ENCODE assay signal across 28 cellular contexts in genomic region chr7:151815419-151815818, GRCh38.
"Had no signal": no experiment of that assay in that cellular context is flagged by ENCODE, and none has a peak within 500 bp of the region (broad histone marks: within the 10 kb centered on the region; RNA-seq: fewer than 3 reads in every experiment).

No MANE protein-coding gene starts in this region.

- H3K9me3 ChIP-seq: right atrium auricular region, thoracic aorta, vagina had no signal

- H3K4me3 Mint-ChIP-seq: activated CD8-positive, alpha-beta T cell treated with anti-CD3 and anti-CD28 coated beads for 36 hours; activated naive CD4-positive, alpha-beta T cell treated with anti-CD3 and anti-CD28 coated beads, Interleukin-2, amount 10 ng/mL, durations not matched to agents 7 days and 5 days; activated naive CD8-positive, alpha-beta T cell treated with anti-CD3 and anti-CD28 coated beads, Interleukin-2, amount 10 ng/mL, durations not matched to agents 7 days and 5 days; activated T-cell treated with anti-CD3 and anti-CD28 coated beads, Interleukin-2, amount 50 U/mL, for 72 hours; mesothelial cell of epicardium; naive B cell; neural crest cell; type B pancreatic cell had no signal

- FAIRE-seq: astrocyte, colon, endometrium, frontal cortex, keratinocyte had no signal

- ATAC-seq: activated CD8-positive, alpha-beta T cell treated with anti-CD3 and anti-CD28 coated beads for 36 hours; activated T-cell treated with anti-CD3 and anti-CD28 coated beads, Interleukin-2, amount 50 U/mL, for 72 hours; left colon had no signal

- H3K27ac ChIP-seq: hepatocyte, right atrium auricular region, thoracic aorta, vagina had no signal

- H2AFZ ChIP-seq: hepatocyte had no signal

- H3K9me3 Mint-ChIP-seq: activated CD8-positive, alpha-beta T cell treated with anti-CD3 and anti-CD28 coated beads for 36 hours; activated naive CD4-positive, alpha-beta T cell treated with anti-CD3 and anti-CD28 coated beads, Interleukin-2, amount 10 ng/mL, durations not matched to agents 7 days and 5 days; activated naive CD8-positive, alpha-beta T cell treated with anti-CD3 and anti-CD28 coated beads, Interleukin-2, amount 10 ng/mL, durations not matched to agents 7 days and 5 days; activated T-cell treated with anti-CD3 and anti-CD28 coated beads, Interleukin-2, amount 50 U/mL, for 72 hours; mesothelial cell of epicardium; naive B cell; neural crest cell; type B pancreatic cell had no signal

- H3K4me3 ChIP-seq: hepatocyte, right atrium auricular region, smooth muscle cell, thoracic aorta, vagina had no signal

- DNase-seq: activated CD4-positive, alpha-beta T cell treated with anti-CD3 and anti-CD28 coated beads, Interleukin-2, amount 50 U/mL, for 1 hour; activated CD4-positive, CD25-positive, alpha-beta regulatory T cell treated with anti-CD3 and anti-CD28 coated beads, Interleukin-2, amount 50 U/mL, for 72 hours; activated CD8-positive, alpha-beta T cell treated with anti-CD3 and anti-CD28 coated beads for 36 hours; activated effector memory CD4-positive, alpha-beta T cell treated with Interleukin-2 at 50 U/mL for 16 hours; activated naive CD4-positive, alpha-beta T cell treated with anti-CD3 and anti-CD28 coated beads, Interleukin-2, amount 10 ng/mL, durations not matched to agents 7 days and 5 days; activated naive CD8-positive, alpha-beta T cell treated with anti-CD3 and anti-CD28 coated beads, Interleukin-2, amount 10 ng/mL, durations not matched to agents 7 days and 5 days; activated T-cell treated with anti-CD3 and anti-CD28 coated beads, Interleukin-2, amount 50 U/mL, for 72 hours; central memory CD4-positive, alpha-beta T cell; dermis blood vessel endothelial cell; effector CD8-positive, alpha-beta T cell; left colon; naive B cell; stimulated activated CD4-positive, alpha-beta T cell treated with anti-CD3 and anti-CD28 coated beads, Interleukin-1b, Interleukin-23, amount 100 ng/mL, for 48 hours; stimulated activated naive CD4-positive, alpha-beta T cell; T1000 had no signal

- H3K79me2 ChIP-seq: hepatocyte had no signal

- H3K4me1 Mint-ChIP-seq: activated naive CD4-positive, alpha-beta T cell treated with anti-CD3 and anti-CD28 coated beads, Interleukin-2, amount 10 ng/mL, durations not matched to agents 7 days and 5 days had no signal

- H3K36me3 ChIP-seq: right atrium auricular region, thoracic aorta, vagina had no signal

- H3K4me2 ChIP-seq: hepatocyte, smooth muscle cell had no signal

- H3K27ac Mint-ChIP-seq: activated CD8-positive, alpha-beta T cell treated with anti-CD3 and anti-CD28 coated beads for 36 hours; activated naive CD4-positive, alpha-beta T cell treated with anti-CD3 and anti-CD28 coated beads, Interleukin-2, amount 10 ng/mL, durations not matched to agents 7 days and 5 days; activated naive CD8-positive, alpha-beta T cell treated with anti-CD3 and anti-CD28 coated beads, Interleukin-2, amount 10 ng/mL, durations not matched to agents 7 days and 5 days; activated T-cell treated with anti-CD3 and anti-CD28 coated beads, Interleukin-2, amount 50 U/mL, for 72 hours; mesothelial cell of epicardium; type B pancreatic cell had no signal

- H3K36me3 Mint-ChIP-seq: activated naive CD4-positive, alpha-beta T cell treated with anti-CD3 and anti-CD28 coated beads, Interleukin-2, amount 10 ng/mL, durations not matched to agents 7 days and 5 days; activated naive CD8-positive, alpha-beta T cell treated with anti-CD3 and anti-CD28 coated beads, Interleukin-2, amount 10 ng/mL, durations not matched to agents 7 days and 5 days; mesothelial cell of epicardium; naive B cell; type B pancreatic cell had no signal

- H3K27me3 Mint-ChIP-seq: activated CD8-positive, alpha-beta T cell treated with anti-CD3 and anti-CD28 coated beads for 36 hours; activated naive CD4-positive, alpha-beta T cell treated with anti-CD3 and anti-CD28 coated beads, Interleukin-2, amount 10 ng/mL, durations not matched to agents 7 days and 5 days; activated naive CD8-positive, alpha-beta T cell treated with anti-CD3 and anti-CD28 coated beads, Interleukin-2, amount 10 ng/mL, durations not matched to agents 7 days and 5 days; naive B cell had no signal

- H3K27me3 ChIP-seq: right atrium auricular region, vagina had no signal
